9 cellular contexts compared by ENCODE assay signal in genomic region chr20:362271-363254, GRCh38. TPM values are rescaled to one million over a fixed set of nuclear protein-coding genes. Genes with fewer than 3 reads are reported as not detected.
A peak's percentile ranks its signal among the peaks of the same experiment; 100 is the strongest.
DNase-seq lines count a peak whose midpoint lies in the region; TF ChIP-seq lines count a peak whose summit lies in the region.
"Had no signal": no experiment of that assay in that cellular context is flagged by ENCODE, and none has a peak within 500 bp of the region (broad histone marks: within the 10 kb centered on the region; RNA-seq: fewer than 3 reads in every experiment).

No MANE protein-coding gene starts in this region.

- H3K4me1 Mint-ChIP-seq in T-helper 2 cell treated with Interferon-gamma antibody and Interleukin-4, amounts not matched to agents 5 μg/mL and 100 μg/mL, for 36 hours (ENCODE audit: low read depth) = peaks cover 30% of the 10 kb centered on the region
- peaks cover 57% of the 10 kb centered on the region for H3K4me1 Mint-ChIP-seq in mesothelial cell of epicardium

- H3K4me3 Mint-ChIP-seq in T-helper 2 cell treated with Interferon-gamma antibody and Interleukin-4, amounts not matched to agents 5 μg/mL and 100 μg/mL, for 36 hours = peak overlapping the region; percentile 11
- no peak overlapping the region for H3K4me3 Mint-ChIP-seq in mesothelial cell of epicardium
- H3K4me3 Mint-ChIP-seq: CD8-positive, alpha-beta memory T cell had no signal

- no peaks in the 10 kb centered on the region for H3K27me3 Mint-ChIP-seq in T-helper 2 cell treated with Interferon-gamma antibody and Interleukin-4, amounts not matched to agents 5 μg/mL and 100 μg/mL, for 36 hours (ENCODE audit: low read depth)
- H3K27me3 Mint-ChIP-seq in mesothelial cell of epicardium (ENCODE audit: low read depth) = no peaks in the 10 kb centered on the region

- TF ChIP-seq CTCF in mesothelial cell of epicardium (IDR thresholded peaks at IDR 0.05; ENCODE audit: unreplicated experiment) = peak; percentile 49

- peak; percentile 76 to 79 for DNase-seq in NCI-H2081 (lab: John Stamatoyannopoulos, UW)
- no peak for DNase-seq in NCI-H2081 treated with DMSO at 0.1 percent for 48 hours (lab: John Stamatoyannopoulos, UW)
- peak; percentile 92 for DNase-seq in MV-4-11 (lab: John Stamatoyannopoulos, UW)
- DNase-seq in T-helper 2 cell treated with Interferon-gamma antibody and Interleukin-4, amounts not matched to agents 5 μg/mL and 100 μg/mL, for 36 hours (ENCODE audit: low spot score) = no peak
- DNase-seq in dedifferentiated amniotic fluid mesenchymal stem cell (ENCODE audit: extremely low spot score) = peak; percentile 63
- peak in 1 of 2 experiments; percentile 65 for DNase-seq in mesothelial cell of epicardium (ENCODE audit: low spot score in 2 of 2, unreplicated experiment in 2 of 2)
- DNase-seq in ureter (ENCODE audit: low spot score) = peak; percentile 92
- no peak for DNase-seq in OCI-M2 (lab: John Stamatoyannopoulos, UW; ENCODE audit: unreplicated experiment)

- H3K27ac Mint-ChIP-seq in T-helper 2 cell treated with Interferon-gamma antibody and Interleukin-4, amounts not matched to agents 5 μg/mL and 100 μg/mL, for 36 hours = peak overlapping the region; percentile 52
- H3K27ac Mint-ChIP-seq in mesothelial cell of epicardium = peak overlapping the region; percentile 15

- H3K36me3 Mint-ChIP-seq in T-helper 2 cell treated with Interferon-gamma antibody and Interleukin-4, amounts not matched to agents 5 μg/mL and 100 μg/mL, for 36 hours (ENCODE audit: low read depth) = no peaks in the 10 kb centered on the region
- H3K36me3 Mint-ChIP-seq in mesothelial cell of epicardium = no peaks in the 10 kb centered on the region
- H3K36me3 Mint-ChIP-seq: CD8-positive, alpha-beta memory T cell had no signal

- no peaks in the 10 kb centered on the region for H3K9me3 Mint-ChIP-seq in T-helper 2 cell treated with Interferon-gamma antibody and Interleukin-4, amounts not matched to agents 5 μg/mL and 100 μg/mL, for 36 hours
- H3K9me3 Mint-ChIP-seq in mesothelial cell of epicardium = no peaks in the 10 kb centered on the region
- H3K9me3 Mint-ChIP-seq: CD8-positive, alpha-beta memory T cell had no signal

RNA-seq across cellular contexts. Expression of gene NRSN2, which starts 15.7 kb away (rescaled TPM):
- 41.0 to 46.2 TPM (median 41.2 TPM) in 3 replicates for total RNA-seq in mesothelial cell of epicardium
- 31.4 TPM for total RNA-seq in ureter

RNA-seq across cellular contexts. Expression of gene TRIB3, which starts 18.0 kb away (rescaled TPM):
- total RNA-seq in mesothelial cell of epicardium (3.6 to 3.9 TPM (median 3.8 TPM) in 3 replicates), ureter (28.1 TPM)

RNA-seq across cellular contexts. Expression of gene SOX12, which starts 37.2 kb away (rescaled TPM):
- total RNA-seq in mesothelial cell of epicardium = 65.9 to 67.0 TPM (median 66.8 TPM) in 3 replicates
- 7.4 TPM for total RNA-seq in ureter

RNA-seq across cellular contexts. Expression of gene RBCK1, which starts 45.5 kb away (rescaled TPM):
- total RNA-seq in mesothelial cell of epicardium (108 to 111 TPM (median 108 TPM) in 3 replicates), ureter (133 TPM)

Comparison
In these comparisons a context has a peak if more than half of its experiments do, and no peak if none do; other contexts are left out.
1. DNase-seq: peak in NCI-H2081 (2 of 2), MV-4-11 (single experiment), dedifferentiated amniotic fluid mesenchymal stem cell (single experiment) and ureter (single experiment); none in NCI-H2081 treated with DMSO at 0.1 percent for 48 hours (single experiment), T-helper 2 cell treated with Interferon-gamma antibody and Interleukin-4, amounts not matched to agents 5 μg/mL and 100 μg/mL, for 36 hours (single experiment) and OCI-M2 (single experiment).